In genomic region chr3:159926573-159926972, GRCh38 we compare ENCODE assay signal across 24 cellular contexts.
"Had no signal": no experiment of that assay in that cellular context is flagged by ENCODE, and none has a peak within 500 bp of the region (broad histone marks: within the 10 kb centered on the region; RNA-seq: fewer than 3 reads in every experiment).

No MANE protein-coding gene starts in this region.

- DNase-seq: islet precursor cell; left ventricle myocardium inferior; midbrain; mucosa of descending colon; naive thymus-derived CD4-positive, alpha-beta T cell; ovary; right lobe of liver; stimulated activated CD4-positive, alpha-beta T cell treated with anti-CD3 and anti-CD28 coated beads, Interleukin-1b, Interleukin-23, amount 100 ng/mL, for 48 hours; stimulated activated CD4-positive, alpha-beta T cell treated with anti-CD3 and anti-CD28 coated beads, Interleukin-2, amount 100 ng/mL, for 48 hours; stimulated activated CD4-positive, alpha-beta T cell treated with anti-CD3 and anti-CD28 coated beads, Interleukin-4, amount 100 ng/mL, for 4 hours; stimulated activated CD8-positive, alpha-beta memory T cell treated with anti-CD3 and anti-CD28 coated beads, Interleukin-4, amount 100 ng/mL, for 48 hours; tibial artery; trophoblast cell; upper lobe of right lung had no signal

- H3K36me3 Mint-ChIP-seq: natural killer cell treated with Interleukin-12 subunit alpha and Interleukin-12 subunit beta and Interleukin-15 and Interleukin-18, amount 100 ng/mL, for 72 hours; stimulated activated memory B cell treated with anti-CD40 and anti-IgM and Interleukin-4, amounts not matched to agents 10 μg/mL and 1 μg/mL and 100 μg/mL, for 72 hours had no signal

- H3K9me3 Mint-ChIP-seq: naive thymus-derived CD4-positive, alpha-beta T cell; natural killer cell treated with Interleukin-12 subunit alpha and Interleukin-12 subunit beta and Interleukin-15 and Interleukin-18, amount 100 ng/mL, for 72 hours; stimulated activated memory B cell treated with anti-CD40 and anti-IgM and Interleukin-4, amounts not matched to agents 10 μg/mL and 1 μg/mL and 100 μg/mL, for 72 hours had no signal

- ATAC-seq: mucosa of descending colon; naive thymus-derived CD4-positive, alpha-beta T cell; natural killer cell treated with Interleukin-12 subunit alpha and Interleukin-12 subunit beta and Interleukin-15 and Interleukin-18, amount 100 ng/mL, for 72 hours; right lobe of liver; stimulated activated memory B cell treated with anti-CD40 and anti-IgM and Interleukin-4, amounts not matched to agents 10 μg/mL and 1 μg/mL and 100 μg/mL, for 72 hours; upper lobe of right lung had no signal

- H3K9me3 ChIP-seq: left ventricle myocardium inferior, mucosa of descending colon, ovary, right atrium auricular region, right lobe of liver, suprapubic skin, thoracic aorta, tibial artery, upper lobe of right lung had no signal

- H3K27me3 ChIP-seq: hepatocyte, ovary, right atrium auricular region, right lobe of liver, suprapubic skin, tibial artery, upper lobe of right lung had no signal

- H3K36me3 ChIP-seq: left ventricle myocardium inferior, ovary, right atrium auricular region, right lobe of liver, suprapubic skin, thoracic aorta, tibial artery, upper lobe of right lung had no signal

- H3K4me1 ChIP-seq: right lobe of liver, suprapubic skin, upper lobe of right lung had no signal

- H3K27ac ChIP-seq: hepatocyte, left ventricle myocardium inferior, ovary, right atrium auricular region, right lobe of liver, suprapubic skin, thoracic aorta, tibial artery, upper lobe of right lung had no signal

- H3K27me3 Mint-ChIP-seq: progenitor cell of endocrine pancreas; stimulated activated memory B cell treated with anti-CD40 and anti-IgM and Interleukin-4, amounts not matched to agents 10 μg/mL and 1 μg/mL and 100 μg/mL, for 72 hours had no signal

- H3K4me3 Mint-ChIP-seq: naive thymus-derived CD4-positive, alpha-beta T cell; natural killer cell treated with Interleukin-12 subunit alpha and Interleukin-12 subunit beta and Interleukin-15 and Interleukin-18, amount 100 ng/mL, for 72 hours; stimulated activated memory B cell treated with anti-CD40 and anti-IgM and Interleukin-4, amounts not matched to agents 10 μg/mL and 1 μg/mL and 100 μg/mL, for 72 hours; stimulated activated naive CD8-positive, alpha-beta T cell treated with anti-CD3 and anti-CD28 coated beads, Interleukin-15, Interleukin-2, amounts not matched to agents 100 ng/mL and 50 ng/mL, for 24 hours had no signal

- H3K27ac Mint-ChIP-seq: naive thymus-derived CD4-positive, alpha-beta T cell; natural killer cell treated with Interleukin-12 subunit alpha and Interleukin-12 subunit beta and Interleukin-15 and Interleukin-18, amount 100 ng/mL, for 72 hours; progenitor cell of endocrine pancreas; stimulated activated naive CD8-positive, alpha-beta T cell treated with anti-CD3 and anti-CD28 coated beads, Interleukin-15, Interleukin-2, amounts not matched to agents 100 ng/mL and 50 ng/mL, for 24 hours had no signal

- H3K4me3 ChIP-seq: hepatocyte, left ventricle myocardium inferior, lung, mucosa of descending colon, ovary, right atrium auricular region, right lobe of liver, smooth muscle cell, suprapubic skin, thoracic aorta, tibial artery, upper lobe of right lung had no signal
